19 cellular contexts compared by ENCODE assay signal in genomic region chr7:28005075-28005847, GRCh38.
DNase-seq lines count a peak whose midpoint lies in the region; ATAC-seq and TF ChIP-seq lines count a peak whose summit lies in the region.
"Had no signal": no experiment of that assay in that cellular context is flagged by ENCODE, and none has a peak within 500 bp of the region (broad histone marks: within the 10 kb centered on the region; RNA-seq: fewer than 3 reads in every experiment).

No MANE protein-coding gene starts in this region.

- peaks cover 11 to 39% of the 10 kb centered on the region in 2 donors for H3K4me1 Mint-ChIP-seq in effector memory CD8-positive, alpha-beta T cell (ENCODE audit: low read depth in 2 of 2)
- H3K4me1 Mint-ChIP-seq in WTC11 = peaks cover 3% of the 10 kb centered on the region

- no peaks in the 10 kb centered on the region for H3K9me3 Mint-ChIP-seq in effector memory CD8-positive, alpha-beta T cell
- H3K9me3 Mint-ChIP-seq in WTC11 = no peaks in the 10 kb centered on the region
- H3K9me3 Mint-ChIP-seq: stimulated activated naive CD8-positive, alpha-beta T cell treated with anti-CD3 and anti-CD28 coated beads, Interleukin-15, Interleukin-2, amounts not matched to agents 100 ng/mL and 50 ng/mL, for 24 hours had no signal

- peak overlapping the region in 1 of 2 donors; percentile 18 for H3K4me3 Mint-ChIP-seq in effector memory CD8-positive, alpha-beta T cell
- H3K4me3 Mint-ChIP-seq in WTC11 = no peak overlapping the region
- H3K4me3 Mint-ChIP-seq: activated naive CD8-positive, alpha-beta T cell treated with anti-CD3 and anti-CD28 coated beads, Interleukin-2, amount 10 ng/mL, durations not matched to agents 7 days and 5 days; stimulated activated naive CD8-positive, alpha-beta T cell treated with anti-CD3 and anti-CD28 coated beads, Interleukin-15, Interleukin-2, amounts not matched to agents 100 ng/mL and 50 ng/mL, for 24 hours had no signal

- BruUV-seq in IMR-90 (replicated peaks; lab: Mats Ljungman, UMichigan) = no TSS peak

- WGBS in IMR-90 (ENCODE audit: extremely low coverage in 2 of 2, insufficient read length in 1 of 2), 2 experiments = 89% methylated on average over 3 of the region's 7 CpGs; no CpG with 5 or more reads in 1 of the 2 experiments
- 54% methylated on average over 7 of the region's 7 CpGs for WGBS in mesenchymal stem cell

- no peak for TF ChIP-seq POLR2A in IMR-90 (IDR thresholded peaks at IDR 0.05; ENCODE audit: low read depth, low read length)

- H3K27ac Mint-ChIP-seq in effector memory CD8-positive, alpha-beta T cell = peak overlapping the region; percentile 51 to 71
- H3K27ac Mint-ChIP-seq in WTC11 = no peak overlapping the region; the same call in 1 of the 2 replicates
- H3K27ac Mint-ChIP-seq: activated naive CD8-positive, alpha-beta T cell treated with anti-CD3 and anti-CD28 coated beads, Interleukin-2, amount 10 ng/mL, durations not matched to agents 7 days and 5 days; stimulated activated naive CD8-positive, alpha-beta T cell treated with anti-CD3 and anti-CD28 coated beads, Interleukin-15, Interleukin-2, amounts not matched to agents 100 ng/mL and 50 ng/mL, for 24 hours had no signal

- no peaks in the 10 kb centered on the region for H3K36me3 Mint-ChIP-seq in effector memory CD8-positive, alpha-beta T cell (ENCODE audit: insufficient read depth)
- 0 out of 2 replicates have a peak, but pooled peaks cover 2% of the 10 kb centered on the region for H3K36me3 Mint-ChIP-seq in WTC11
- H3K36me3 Mint-ChIP-seq: activated naive CD8-positive, alpha-beta T cell treated with anti-CD3 and anti-CD28 coated beads, Interleukin-2, amount 10 ng/mL, durations not matched to agents 7 days and 5 days had no signal

- no peak overlapping the region for H3K23ac ChIP-seq in IMR-90 (ENCODE audit: low read depth, low read length)
- H3K23ac ChIP-seq in mesenchymal stem cell (ENCODE audit: low read length in 2 of 2) = no peak overlapping the region

- H3K4me2 ChIP-seq in IMR-90 (ENCODE audit: low read depth, low read length) = no peak overlapping the region
- no peak overlapping the region for H3K4me2 ChIP-seq in mesenchymal stem cell (ENCODE audit: low read length, poor library complexity, severe bottlenecking)
- H3K4me2 ChIP-seq: KMS-11 had no signal

- H3K4me1 ChIP-seq in IMR-90 (ENCODE audit: control insufficient read depth, insufficient read depth, low read length) (peaks cover 2% of the 10 kb centered on the region; the same call in 1 of the 2 replicates), mesenchymal stem cell (ENCODE audit: control insufficient read depth, insufficient read depth, low read depth, low read length) (peaks cover 2% of the 10 kb centered on the region)

- CTCF ChIA-PET in IMR-90 (lab: Yijun Ruan, JAX) = no interaction called here
- CTCF ChIA-PET in WTC11 (lab: Charles Lee) = no interaction called here

- in situ Hi-C loops in IMR-90 (cut with MboI; ENCODE audit: low sequenced_read_pairs) = loop anchor here (25.0 kb wide), 1 partner anchor 218 kb away; no protein-coding TSS in a partner anchor

- peaks cover 6% of the 10 kb centered on the region; the same call in 1 of the 2 replicates for H4K20me1 ChIP-seq in IMR-90 (ENCODE audit: insufficient read depth, low read length)

- no peak overlapping the region for H2BK20ac ChIP-seq in IMR-90 (ENCODE audit: low read depth, low read length)

- H3K36me3 ChIP-seq in IMR-90 (ENCODE audit: control insufficient read depth, insufficient read depth, low read length) = no peaks in the 10 kb centered on the region
- no peaks in the 10 kb centered on the region for H3K36me3 ChIP-seq in mesenchymal stem cell (ENCODE audit: control insufficient read depth in 1 of 2, insufficient read depth in 2 of 2, low read depth in 1 of 2, low read length in 2 of 2)
- H3K36me3 ChIP-seq: ovary had no signal

- no peak overlapping the region for H2AK5ac ChIP-seq in IMR-90 (ENCODE audit: low read depth, low read length)
- no peak overlapping the region for H2AK5ac ChIP-seq in mesenchymal stem cell (ENCODE audit: low read length, severe bottlenecking)

- H4K5ac ChIP-seq in IMR-90 (ENCODE audit: low read depth, low read length) = no peak overlapping the region

- no peak overlapping the region for H3K4ac ChIP-seq in IMR-90 (ENCODE audit: low read depth, low read length)
- H3K4ac ChIP-seq in mesenchymal stem cell (ENCODE audit: low read depth in 1 of 2, low read length in 2 of 2) = peak overlapping the region in 1 of 2 experiments; percentile 71

- H3K14ac ChIP-seq in IMR-90 (replicated peaks; ENCODE audit: low read depth, low read length) (0 out of 2 replicates have a peak overlapping the region, but pooled peaks have one; percentile 16), mesenchymal stem cell (ENCODE audit: low read length in 2 of 2) (peak overlapping the region in 1 of 2 experiments; percentile 53)

- H3K9me1 ChIP-seq in IMR-90 (ENCODE audit: insufficient read depth, low read length) = peaks cover 3% of the 10 kb centered on the region; the same call in 1 of the 2 replicates

- peak overlapping the region in 1 of 2 experiments; percentile 21 for H2BK12ac ChIP-seq in mesenchymal stem cell (ENCODE audit: low read length in 2 of 2)

- H3K18ac ChIP-seq in IMR-90 (ENCODE audit: low read depth, low read length) (no peak overlapping the region), mesenchymal stem cell (ENCODE audit: low read depth in 1 of 2, low read length in 2 of 2) (peak overlapping the region in 1 of 2 experiments; percentile 54)

- H3K27me3 ChIP-seq in IMR-90 (ENCODE audit: control insufficient read depth, insufficient read depth, low read length) (no peaks in the 10 kb centered on the region), mesenchymal stem cell (ENCODE audit: control insufficient read depth in 1 of 2, insufficient read depth in 1 of 2, low read length in 2 of 2) (no peaks in the 10 kb centered on the region)
- H3K27me3 ChIP-seq: ovary had no signal

- H3K9me3 ChIP-seq in IMR-90 (ENCODE audit: control insufficient read depth, insufficient read depth, low read length) (no peaks in the 10 kb centered on the region), mesenchymal stem cell (ENCODE audit: control insufficient read depth, low read length) (no peaks in the 10 kb centered on the region)
- H3K9me3 ChIP-seq: ovary had no signal

- H2BK120ac ChIP-seq in IMR-90 (ENCODE audit: low read depth, low read length) = no peak overlapping the region
- H2BK120ac ChIP-seq in mesenchymal stem cell (ENCODE audit: low read depth, low read length) = no peak overlapping the region

- H3K4me3 ChIP-seq in IMR-90 (ENCODE audit: insufficient read depth, low read depth, low read length) (no peak overlapping the region), mesenchymal stem cell (ENCODE audit: insufficient read depth in 1 of 2, low read depth in 1 of 2, low read length in 2 of 2) (peak overlapping the region in 1 of 2 experiments; percentile 31)
- H3K4me3 ChIP-seq: ovary, SK-N-MC had no signal

- H3K56ac ChIP-seq in IMR-90 (ENCODE audit: extremely low read depth, insufficient read depth, low read length) = no peak overlapping the region

- no peak for TF ChIP-seq RAD21 in IMR-90 (IDR thresholded peaks at IDR 0.05; ENCODE audit: low read length)

- intact Hi-C loops in IMR-90 (cut with micrococcal nuclease) = no loop called here

- H3K27ac ChIP-seq in IMR-90 (ENCODE audit: insufficient read depth, low read length) = no peak overlapping the region
- H3K27ac ChIP-seq in mesenchymal stem cell (ENCODE audit: low read length, poor library complexity, severe bottlenecking) = no peak overlapping the region
- H3K27ac ChIP-seq: HL-60, KMS-11, ovary, SK-N-MC had no signal

- H2AK9ac ChIP-seq in IMR-90 (replicated peaks; ENCODE audit: low read depth, low read length, poor library complexity) = no peak overlapping the region

- H3K9ac ChIP-seq in IMR-90 (ENCODE audit: low read depth, low read length) (no peak overlapping the region), mesenchymal stem cell (ENCODE audit: low read length) (peak overlapping the region; percentile 44)
- H3K9ac ChIP-seq: KMS-11 had no signal

- H2AFZ ChIP-seq in IMR-90 (replicated peaks; ENCODE audit: low read length, poor library complexity) = no peak overlapping the region
- no peak overlapping the region for H2AFZ ChIP-seq in mesenchymal stem cell (ENCODE audit: low read depth, low read length)

- H2BK15ac ChIP-seq in IMR-90 (ENCODE audit: low read depth, low read length) (no peak overlapping the region), mesenchymal stem cell (ENCODE audit: low read depth, poor library complexity, severe bottlenecking) (no peak overlapping the region)

- TF ChIP-seq CTCF in IMR-90 (conservative IDR thresholded peaks at IDR 0.05; ENCODE audit: low read depth, low read length) (no peak), WTC11 (IDR thresholded peaks at IDR 0.05) (no peak)

- no peaks in the 10 kb centered on the region for H3K27me3 Mint-ChIP-seq in effector memory CD8-positive, alpha-beta T cell
- H3K27me3 Mint-ChIP-seq in WTC11 (ENCODE audit: low read depth) = no peaks in the 10 kb centered on the region
- H3K27me3 Mint-ChIP-seq: activated naive CD8-positive, alpha-beta T cell treated with anti-CD3 and anti-CD28 coated beads, Interleukin-2, amount 10 ng/mL, durations not matched to agents 7 days and 5 days; stimulated activated naive CD8-positive, alpha-beta T cell treated with anti-CD3 and anti-CD28 coated beads, Interleukin-15, Interleukin-2, amounts not matched to agents 100 ng/mL and 50 ng/mL, for 24 hours had no signal

- POLR2A ChIA-PET in IMR-90 (lab: Charles Lee; ENCODE audit: unreplicated experiment) = no interaction called here
- POLR2A ChIA-PET in WTC11 (lab: Charles Lee) = no interaction called here

- H4K91ac ChIP-seq in IMR-90 (ENCODE audit: insufficient read depth, low read depth, low read length) (no peak overlapping the region), mesenchymal stem cell (ENCODE audit: low read length) (no peak overlapping the region)

- ATAC-seq in IMR-90 (ENCODE audit: low read depth) (no peak), HG03521 (IDR thresholded peaks at IDR 0.05; ENCODE audit: unreplicated experiment) (no peak), WTC11 (no peak)
- ATAC-seq in effector memory CD8-positive, alpha-beta T cell (replicated peaks) = no peak

- DNase-seq in AG08395 (ENCODE audit: low spot score) (peak; percentile 12), IMR-90 (no peak), mesenchymal stem cell (no peak), glomerular visceral epithelial cell (ENCODE audit: extremely low spot score) (no peak), NCI-H2081 (lab: John Stamatoyannopoulos, UW) (no peak), WTC11 (ENCODE audit: low spot score) (no peak)
- DNase-seq in effector memory CD8-positive, alpha-beta T cell = no peak
- DNase-seq: activated CD4-positive, alpha-beta T cell treated with anti-CD3 and anti-CD28 coated beads, Interleukin-2, amount 50 U/mL, for 1 hour; activated naive CD8-positive, alpha-beta T cell treated with anti-CD3 and anti-CD28 coated beads, Interleukin-2, amount 10 ng/mL, durations not matched to agents 7 days and 5 days; activated T-cell treated with anti-CD3 and anti-CD28 coated beads for 4 hours; COR-L47; islet precursor cell; NCI-H1417 had no signal

- dilution Hi-C loops in IMR-90 (cut with HindIII; ENCODE audit: low sequenced_read_pairs, unreplicated experiment) = no loop called here

- H2BK5ac ChIP-seq in IMR-90 (ENCODE audit: low read depth, low read length, poor library complexity, severe bottlenecking) = no peak overlapping the region
- H2BK5ac ChIP-seq in mesenchymal stem cell (ENCODE audit: low read depth, low read length, poor library complexity, severe bottlenecking) = no peak overlapping the region

- H4K8ac ChIP-seq in IMR-90 (ENCODE audit: low read depth in 2 of 2, low read length in 2 of 2) (no peak overlapping the region), mesenchymal stem cell (ENCODE audit: low read length) (no peak overlapping the region)

- H3K79me1 ChIP-seq in IMR-90 (ENCODE audit: low read depth in 1 of 2, low read length in 2 of 2) (peaks cover 3 to 45% of the 10 kb centered on the region in 2 experiments), mesenchymal stem cell (replicated peaks; ENCODE audit: low read length, poor library complexity, severe bottlenecking) (peaks cover 29% of the 10 kb centered on the region)
